14 cellular contexts compared by ENCODE assay signal in genomic region chr4:70632028-70632427, GRCh38. TPM values are rescaled to one million over a fixed set of nuclear protein-coding genes. Genes with fewer than 3 reads are reported as not detected.
A peak's percentile ranks its signal among the peaks of the same experiment; 100 is the strongest.
DNase-seq lines count a peak whose midpoint lies in the region; ATAC-seq, FAIRE-seq and TF ChIP-seq lines count a peak whose summit lies in the region.
"Had no signal": no experiment of that assay in that cellular context is flagged by ENCODE, and none has a peak within 500 bp of the region (broad histone marks: within the 10 kb centered on the region; RNA-seq: fewer than 3 reads in every experiment).

No MANE protein-coding gene starts in this region.

- CTCF ChIA-PET in K562 (lab: Yijun Ruan, JAX; ENCODE audit: low intra/inter-chr PET ratio), result no interaction called here

- in situ Hi-C loops in ACHN (cut with HindIII; ENCODE audit: low pct_ligation_motif_present, low pct_unique_long_range_greater_than_20kb, low sequenced_read_pairs) (no loop called here), K562 (cut with MboI) (no loop called here)

- WGBS in K562 (ENCODE audit: insufficient coverage, low coverage, missing lambda C conversion rate), result 0% methylated on average over 1 of the region's 1 CpG

- BruUV-seq in K562 (replicated peaks; lab: Mats Ljungman, UMichigan), result no TSS peak

- H3K4me3 Mint-ChIP-seq in activated CD4-positive, alpha-beta T cell treated with anti-CD3 and anti-CD28 coated beads, Interleukin-2, amount 10 ng/mL, durations not matched to agents 24 days and 14 days, result no peak overlapping the region
- H3K4me3 Mint-ChIP-seq: activated naive CD4-positive, alpha-beta T cell treated with anti-CD3 and anti-CD28 coated beads, Interleukin-2, amount 10 ng/mL, durations not matched to agents 7 days and 5 days had no signal

- no peaks in the 10 kb centered on the region for H3K9me3 ChIP-seq in K562 (replicated peaks; ENCODE audit: control insufficient read depth, insufficient read depth, low read depth, low read length)
- H3K9me3 ChIP-seq: colonic mucosa, pancreas had no signal

- H2AFZ ChIP-seq in K562 (ENCODE audit: low read depth, low read length), result no peak overlapping the region

- POLR2A ChIA-PET in K562 (lab: Yijun Ruan, JAX), result no interaction called here

- H3K4me1 ChIP-seq in K562 (replicated peaks in 1 of 2; ENCODE audit: control insufficient read depth in 2 of 2, insufficient read depth in 2 of 2, low read length in 2 of 2), result no peaks in the 10 kb centered on the region; a peak in 2 of 5 replicates
- H3K4me1 ChIP-seq: colonic mucosa had no signal

- no peaks in the 10 kb centered on the region for H3K4me1 Mint-ChIP-seq in activated CD4-positive, alpha-beta T cell treated with anti-CD3 and anti-CD28 coated beads, Interleukin-2, amount 10 ng/mL, durations not matched to agents 24 days and 14 days

- TF ChIP-seq CTCF in K562 (IDR thresholded peaks at IDR 0.05 in 2 of 3, conservative IDR thresholded peaks at IDR 0.05 in 1 of 3; ENCODE audit: insufficient read depth in 2 of 3, low read depth in 1 of 3, low read length in 3 of 3), result no peak

- no peak for ATAC-seq in K562

- H3K27ac Mint-ChIP-seq in activated CD4-positive, alpha-beta T cell treated with anti-CD3 and anti-CD28 coated beads, Interleukin-2, amount 10 ng/mL, durations not matched to agents 24 days and 14 days, result no peak overlapping the region
- H3K27ac Mint-ChIP-seq: activated naive CD4-positive, alpha-beta T cell treated with anti-CD3 and anti-CD28 coated beads, Interleukin-2, amount 10 ng/mL, durations not matched to agents 7 days and 5 days had no signal

- no peak overlapping the region for H3K9ac ChIP-seq in K562 (ENCODE audit: insufficient read depth in 1 of 2, low read depth in 2 of 2, low read length in 2 of 2)

- intact Hi-C loops in K562 (cut with micrococcal nuclease), result no loop called here
- intact Hi-C loops in activated CD4-positive, alpha-beta T cell treated with anti-CD3 and anti-CD28 coated beads, Interleukin-2, amount 10 ng/mL, durations not matched to agents 24 days and 14 days (cut with micrococcal nuclease), result no loop called here

- H3K4me3 ChIP-seq in K562, result no peak overlapping the region
- H3K4me3 ChIP-seq: colonic mucosa, pancreas had no signal

- no peak for TF ChIP-seq EP300 in K562 (IDR thresholded peaks at IDR 0.05; ENCODE audit: low read length)

- H3K9me1 ChIP-seq in K562 (ENCODE audit: control insufficient read depth, insufficient read depth, low read length), result no peaks in the 10 kb centered on the region

- no peaks in the 10 kb centered on the region for H3K36me3 ChIP-seq in K562 (ENCODE audit: control insufficient read depth, insufficient read depth, low read length)
- H3K36me3 ChIP-seq: colonic mucosa, pancreas had no signal

- no peaks in the 10 kb centered on the region for H3K79me2 ChIP-seq in K562 (ENCODE audit: control insufficient read depth, insufficient read depth, low read length)

- no peaks in the 10 kb centered on the region for H3K27me3 ChIP-seq in K562 (ENCODE audit: control insufficient read depth in 2 of 2, insufficient read depth in 2 of 2, low read length in 2 of 2)
- H3K27me3 ChIP-seq: colonic mucosa, pancreas had no signal

- no peaks in the 10 kb centered on the region for H3K9me3 Mint-ChIP-seq in activated CD4-positive, alpha-beta T cell treated with anti-CD3 and anti-CD28 coated beads, Interleukin-2, amount 10 ng/mL, durations not matched to agents 24 days and 14 days
- H3K9me3 Mint-ChIP-seq: activated naive CD4-positive, alpha-beta T cell treated with anti-CD3 and anti-CD28 coated beads, Interleukin-2, amount 10 ng/mL, durations not matched to agents 7 days and 5 days had no signal

- H3K36me3 Mint-ChIP-seq in activated CD4-positive, alpha-beta T cell treated with anti-CD3 and anti-CD28 coated beads, Interleukin-2, amount 10 ng/mL, durations not matched to agents 24 days and 14 days (ENCODE audit: low read depth), result no peaks in the 10 kb centered on the region
- H3K36me3 Mint-ChIP-seq: activated naive CD4-positive, alpha-beta T cell treated with anti-CD3 and anti-CD28 coated beads, Interleukin-2, amount 10 ng/mL, durations not matched to agents 7 days and 5 days had no signal

- H4K20me1 ChIP-seq in K562 (replicated peaks; ENCODE audit: control insufficient read depth, insufficient read depth, low read length), result no peaks in the 10 kb centered on the region

- FAIRE-seq in K562 (lab: Jason Lieb, UNC) (no peak), islet of Langerhans (lab: Jason Lieb, UNC) (peak; percentile 88)

- DNase-seq in ACHN (peak; percentile 71), LHCN-M2 (ENCODE audit: low read depth) (peak; percentile 58), K562 (ENCODE audit: extremely low read depth in 1 of 4, low spot score in 3 of 4) (no peak), superior temporal gyrus (ENCODE audit: extremely low spot score) (no peak), substantia nigra (lab: John Stamatoyannopoulos, UW) (no peak)
- no peak for DNase-seq in activated CD4-positive, alpha-beta T cell treated with anti-CD3 and anti-CD28 coated beads, Interleukin-2, amount 10 ng/mL, durations not matched to agents 24 days and 14 days
- no peak for DNase-seq in stimulated activated CD4-positive, alpha-beta T cell treated with anti-CD3 and anti-CD28 coated beads, Interleukin-4, amount 100 ng/mL, for 24 hours
- DNase-seq: activated CD8-positive, alpha-beta memory T cell treated with anti-CD3 and anti-CD28 coated beads, Interleukin-2, amount 50 U/mL, for 4 hours; activated naive CD4-positive, alpha-beta T cell treated with anti-CD3 and anti-CD28 coated beads, Interleukin-2, amount 10 ng/mL, durations not matched to agents 7 days and 5 days; colonic mucosa; NCI-H2171; pancreas had no signal

- peaks cover 6% of the 10 kb centered on the region for H3K27me3 Mint-ChIP-seq in activated CD4-positive, alpha-beta T cell treated with anti-CD3 and anti-CD28 coated beads, Interleukin-2, amount 10 ng/mL, durations not matched to agents 24 days and 14 days

- H3K27ac ChIP-seq in K562 (ENCODE audit: extremely low read depth, low read depth, low read length) (no peak overlapping the region), substantia nigra (ENCODE audit: low read depth, low read length, poor library complexity, severe bottlenecking) (no peak overlapping the region)
- H3K27ac ChIP-seq: colonic mucosa, pancreas had no signal

- no peak for TF ChIP-seq RAD21 in K562 (CRISPR knock-in tag; conservative IDR thresholded peaks at IDR 0.05 in 1 of 2, IDR thresholded peaks at IDR 0.05 in 1 of 2)

- no peak for TF ChIP-seq POLR2A in K562 (conservative IDR thresholded peaks at IDR 0.05)

- no peak overlapping the region for H3K4me2 ChIP-seq in K562 (ENCODE audit: insufficient read depth, low read length)

RNA-seq across cellular contexts. Expression of gene ENAM, which starts 3.5 kb away (rescaled TPM):
- total RNA-seq in LHCN-M2 (2014; rRNA removed) (0.06 TPM in 2 replicates), K562 (2014; rRNA removed) (0.09 TPM in 1 of 2 replicates, not detected in the other), K562 (2014; rRNA removed; fragmentation: Illumina TruSeq; extraction: Trizol) (0.13 TPM in 1 of 2 replicates, not detected in the other), K562 (2015; rRNA removed; fragmentation: Illumina TruSeq; extraction: Trizol) (0.04 and 0.08 TPM in 2 replicates), K562 (2021) (0.04 TPM in 1 of 2 replicates, not detected in the other)
- 0.01 TPM for polyA plus RNA-seq in LHCN-M2 (2012)
- total RNA-seq in K562 (2011; cell fraction: chromatin; rRNA removed; ENCODE audit: low replicate concordance), result not detected in 2 replicates
- not detected in 2 replicates for total RNA-seq in K562 (2011; cell fraction: nucleolus; rRNA removed)
- not detected in 2 replicates for total RNA-seq in K562 (2011; cell fraction: nucleoplasm; rRNA removed)
- polyA plus RNA-seq in K562 (2011; rRNA removed) (not detected in 2 replicates), K562 (2014; fragmentation: Illumina TruSeq; extraction: Trizol) (not detected in 2 replicates), K562 (2014; fragmentation: Nextera tagmentation; extraction: Ambion mirVana) (not detected), K562 (2014; rRNA removed) (not detected in 2 replicates)
- not detected in 2 replicates for polyA plus RNA-seq in K562 (2011; cell fraction: cytosol; rRNA removed)
- not detected in 2 replicates for polyA plus RNA-seq in K562 (2011; cell fraction: nucleus; rRNA removed)
- 0.07 TPM in 1 of 2 replicates, not detected in the other for polyA plus RNA-seq in K562 (2012)
- not detected in 2 replicates for polyA minus RNA-seq in K562 (2011; rRNA and poly(A)+ RNA removed)
- not detected in 2 replicates for polyA minus RNA-seq in K562 (2011; cell fraction: cytosol; rRNA and poly(A)+ RNA removed)
- polyA minus RNA-seq in K562 (2011; cell fraction: nucleus; rRNA and poly(A)+ RNA removed), result not detected in 2 replicates
- total RNA-seq in activated CD4-positive, alpha-beta T cell treated with anti-CD3 and anti-CD28 coated beads, Interleukin-2, amount 10 ng/mL, durations not matched to agents 24 days and 14 days, result not detected in 2 replicates
- total RNA-seq: colonic mucosa had no signal

RNA-seq across cellular contexts. Expression of gene JCHAIN, which starts 34.3 kb away (rescaled TPM):
- total RNA-seq in LHCN-M2 (2014; rRNA removed), result not detected in 2 replicates
- 0.10 TPM for polyA plus RNA-seq in LHCN-M2 (2012)
- not detected in 2 replicates for total RNA-seq in K562 (2011; cell fraction: chromatin; rRNA removed; ENCODE audit: low replicate concordance)
- total RNA-seq in K562 (2011; cell fraction: nucleolus; rRNA removed), result not detected in 2 replicates
- not detected in 2 replicates for total RNA-seq in K562 (2011; cell fraction: nucleoplasm; rRNA removed)
- total RNA-seq in K562 (2014; rRNA removed), result not detected in 2 replicates
- not detected in 2 replicates for total RNA-seq in K562 (2014; rRNA removed; fragmentation: Illumina TruSeq; extraction: Trizol)
- total RNA-seq in K562 (2015; rRNA removed; fragmentation: Illumina TruSeq; extraction: Trizol), result not detected in 2 replicates
- total RNA-seq in K562 (2021), result 0.27 and 0.33 TPM in 2 replicates
- polyA plus RNA-seq in K562 (2011; rRNA removed), result 0.08 TPM in 1 of 2 replicates, not detected in the other
- not detected in 2 replicates for polyA plus RNA-seq in K562 (2011; cell fraction: cytosol; rRNA removed)
- polyA plus RNA-seq in K562 (2011; cell fraction: nucleus; rRNA removed), result not detected in 2 replicates
- 0.08 and 0.40 TPM in 2 replicates for polyA plus RNA-seq in K562 (2012)
- 0.32 TPM in 1 of 2 replicates, not detected in the other for polyA plus RNA-seq in K562 (2014; fragmentation: Illumina TruSeq; extraction: Trizol)
- under 1 TPM; 0.04 to 0.20 TPM for polyA plus RNA-seq in K562 (2014; fragmentation: Nextera tagmentation; extraction: Ambion mirVana)
- polyA plus RNA-seq in K562 (2014; rRNA removed), result 0.68 TPM in 1 of 2 replicates, not detected in the other
- not detected in 2 replicates for polyA minus RNA-seq in K562 (2011; rRNA and poly(A)+ RNA removed)
- polyA minus RNA-seq in K562 (2011; cell fraction: cytosol; rRNA and poly(A)+ RNA removed), result not detected in 2 replicates
- not detected in 2 replicates for polyA minus RNA-seq in K562 (2011; cell fraction: nucleus; rRNA and poly(A)+ RNA removed)
- not detected in 2 replicates for total RNA-seq in activated CD4-positive, alpha-beta T cell treated with anti-CD3 and anti-CD28 coated beads, Interleukin-2, amount 10 ng/mL, durations not matched to agents 24 days and 14 days

RNA-seq across cellular contexts. Expression of gene AMBN, which starts 40.0 kb away (rescaled TPM):
- not detected in 2 replicates for total RNA-seq in LHCN-M2 (2014; rRNA removed)
- not detected for polyA plus RNA-seq in LHCN-M2 (2012)
- not detected in 2 replicates for total RNA-seq in K562 (2011; cell fraction: chromatin; rRNA removed; ENCODE audit: low replicate concordance)
- not detected in 2 replicates for total RNA-seq in K562 (2011; cell fraction: nucleolus; rRNA removed)
- not detected in 2 replicates for total RNA-seq in K562 (2011; cell fraction: nucleoplasm; rRNA removed)
- 0.09 and 0.16 TPM in 2 replicates for total RNA-seq in K562 (2014; rRNA removed)
- not detected in 2 replicates for total RNA-seq in K562 (2014; rRNA removed; fragmentation: Illumina TruSeq; extraction: Trizol)
- not detected in 2 replicates for total RNA-seq in K562 (2015; rRNA removed; fragmentation: Illumina TruSeq; extraction: Trizol)
- not detected in 2 replicates for total RNA-seq in K562 (2021)
- not detected in 2 replicates for polyA plus RNA-seq in K562 (2011; rRNA removed)
- polyA plus RNA-seq in K562 (2011; cell fraction: cytosol; rRNA removed), result not detected in 2 replicates
- not detected in 2 replicates for polyA plus RNA-seq in K562 (2011; cell fraction: nucleus; rRNA removed)
- polyA plus RNA-seq in K562 (2012), result 0.07 TPM in 1 of 2 replicates, not detected in the other
- not detected in 2 replicates for polyA plus RNA-seq in K562 (2014; fragmentation: Illumina TruSeq; extraction: Trizol)
- under 1 TPM in 1 of 2 experiments, not detected in 1; 0.03 TPM for polyA plus RNA-seq in K562 (2014; fragmentation: Nextera tagmentation; extraction: Ambion mirVana)
- polyA plus RNA-seq in K562 (2014; rRNA removed), result 0.07 TPM in 1 of 2 replicates, not detected in the other
- polyA minus RNA-seq in K562 (2011; rRNA and poly(A)+ RNA removed), result not detected in 2 replicates
- polyA minus RNA-seq in K562 (2011; cell fraction: cytosol; rRNA and poly(A)+ RNA removed), result not detected in 2 replicates
- polyA minus RNA-seq in K562 (2011; cell fraction: nucleus; rRNA and poly(A)+ RNA removed), result not detected in 2 replicates
- total RNA-seq in activated CD4-positive, alpha-beta T cell treated with anti-CD3 and anti-CD28 coated beads, Interleukin-2, amount 10 ng/mL, durations not matched to agents 24 days and 14 days, result not detected in 2 replicates
- total RNA-seq: colonic mucosa, fibroblast of villous mesenchyme, pancreas had no signal

RNA-seq across cellular contexts. Expression of gene UTP3, which starts 56.3 kb away (rescaled TPM):
- total RNA-seq in LHCN-M2 (2014; rRNA removed) (17.7 and 33.0 TPM in 2 replicates), K562 (2014; rRNA removed) (32.2 and 34.0 TPM in 2 replicates), K562 (2014; rRNA removed; fragmentation: Illumina TruSeq; extraction: Trizol) (34.5 and 35.0 TPM in 2 replicates), K562 (2015; rRNA removed; fragmentation: Illumina TruSeq; extraction: Trizol) (30.6 and 32.4 TPM in 2 replicates), K562 (2021) (33.4 and 38.8 TPM in 2 replicates)
- polyA plus RNA-seq in LHCN-M2 (2012), result 24.1 TPM
- total RNA-seq in K562 (2011; cell fraction: chromatin; rRNA removed; ENCODE audit: low replicate concordance), result 6.4 and 21.4 TPM in 2 replicates
- 6.3 and 6.5 TPM in 2 replicates for total RNA-seq in K562 (2011; cell fraction: nucleolus; rRNA removed)
- 10.2 and 12.8 TPM in 2 replicates for total RNA-seq in K562 (2011; cell fraction: nucleoplasm; rRNA removed)
- polyA plus RNA-seq in K562 (2011; rRNA removed) (17.2 and 30.9 TPM in 2 replicates), K562 (2014; fragmentation: Illumina TruSeq; extraction: Trizol) (59.1 and 69.3 TPM in 2 replicates), K562 (2014; fragmentation: Nextera tagmentation; extraction: Ambion mirVana) (10 to 100 TPM; 11.9 to 12.4 TPM), K562 (2014; rRNA removed) (54.6 and 64.8 TPM in 2 replicates)
- polyA plus RNA-seq in K562 (2011; cell fraction: cytosol; rRNA removed), result 12.1 and 15.7 TPM in 2 replicates
- polyA plus RNA-seq in K562 (2011; cell fraction: nucleus; rRNA removed), result 7.1 and 7.7 TPM in 2 replicates
- 35.7 and 50.1 TPM in 2 replicates for polyA plus RNA-seq in K562 (2012)
- polyA minus RNA-seq in K562 (2011; rRNA and poly(A)+ RNA removed), result 12.6 and 17.2 TPM in 2 replicates
- 6.4 and 9.3 TPM in 2 replicates for polyA minus RNA-seq in K562 (2011; cell fraction: cytosol; rRNA and poly(A)+ RNA removed)
- polyA minus RNA-seq in K562 (2011; cell fraction: nucleus; rRNA and poly(A)+ RNA removed), result 4.4 and 8.4 TPM in 2 replicates
- total RNA-seq in activated CD4-positive, alpha-beta T cell treated with anti-CD3 and anti-CD28 coated beads, Interleukin-2, amount 10 ng/mL, durations not matched to agents 24 days and 14 days, result 45.9 and 47.6 TPM in 2 replicates

Comparison
In these comparisons a context has a peak if more than half of its experiments do, and no peak if none do; other contexts are left out.
1. DNase-seq: peak in ACHN (single experiment) and LHCN-M2 (single experiment); none in K562 (0 of 4), activated CD4-positive, alpha-beta T cell treated with anti-CD3 and anti-CD28 coated beads, Interleukin-2, amount 10 ng/mL, durations not matched to agents 24 days and 14 days (single experiment), superior temporal gyrus (single experiment), substantia nigra (0 of 49) and stimulated activated CD4-positive, alpha-beta T cell treated with anti-CD3 and anti-CD28 coated beads, Interleukin-4, amount 100 ng/mL, for 24 hours (single experiment).